ENCODE assay signal across 39 cellular contexts in the genomic region with DNA sequence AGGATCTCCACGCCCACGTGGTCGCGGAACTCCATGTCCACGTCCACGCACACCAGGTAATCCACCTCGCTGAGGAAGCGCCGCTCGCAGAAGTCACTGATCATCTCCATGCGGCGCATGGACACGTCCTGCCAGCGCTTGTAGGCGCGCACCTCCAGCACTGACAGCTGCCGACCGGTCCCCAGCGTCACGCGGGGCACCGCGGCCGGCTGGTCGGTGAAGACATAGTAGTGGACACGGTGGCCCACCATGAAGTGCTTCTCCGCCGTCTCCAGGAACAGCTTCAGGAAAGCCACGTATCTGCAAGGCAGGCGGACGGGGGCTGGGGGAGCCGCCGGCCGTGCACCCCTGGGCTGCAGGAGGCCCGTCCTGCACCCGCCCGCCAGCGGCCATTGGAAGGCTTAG. TPM values are rescaled to one million over a fixed set of nuclear protein-coding genes. Genes with fewer than 3 reads are reported as not detected.
"Had no signal": no experiment of that assay in that cellular context is flagged by ENCODE, and none has a peak within 500 bp of the region (broad histone marks: within the 10 kb centered on the region; RNA-seq: fewer than 3 reads in every experiment).

No MANE protein-coding gene starts in this region.

- H3K4me3 ChIP-seq: ascending aorta, cardiac muscle cell, Peyer's patch had no signal

- H3K27ac ChIP-seq: ascending aorta, cardiac muscle cell, KMS-11, VCaP had no signal

- ATAC-seq: activated CD8-positive, alpha-beta memory T cell treated with anti-CD3 and anti-CD28 coated beads, Interleukin-2, amount 10 ng/mL, durations not matched to agents 7 days and 5 days; activated T-cell treated with anti-CD3 and anti-CD28 coated beads, Interleukin-2, amount 50 U/mL, for 72 hours; activated T-helper 17 cell treated with anti-CD3 and anti-CD28 coated beads, Interleukin-2, amount 50 U/mL, for 72 hours; PC-3; Right ventricle myocardium inferior; SK-N-SH treated with all-trans-retinoic acid at 6 μM for 48 hours; T-cell had no signal

- H3K9me3 ChIP-seq: ascending aorta, Peyer's patch had no signal

- H3K4me1 ChIP-seq: ascending aorta had no signal

- H3K27me3 ChIP-seq: ascending aorta, Peyer's patch had no signal

- DNase-seq: activated B cell treated with CpG ODN at 0.5 μM for 24 hours; activated CD4-positive, alpha-beta memory T cell treated with anti-CD3 and anti-CD28 coated beads for 36 hours; activated CD4-positive, alpha-beta T cell treated with anti-CD3 and anti-CD28 coated beads for 4 hours; activated CD4-positive, alpha-beta T cell treated with anti-CD3 and anti-CD28 coated beads, Interleukin-2, amount 50 U/mL, for 1 hour; activated CD4-positive, CD25-positive, alpha-beta regulatory T cell treated with anti-CD3 and anti-CD28 coated beads, Interleukin-2, amount 50 U/mL, for 72 hours; activated CD8-positive, alpha-beta memory T cell treated with anti-CD3 and anti-CD28 coated beads, Interleukin-2, amount 10 ng/mL, durations not matched to agents 7 days and 5 days; activated effector memory CD4-positive, alpha-beta T cell treated with anti-CD3 and anti-CD28 coated beads, Interleukin-2, amount 50 U/mL, for 16 hours; activated naive CD4-positive, alpha-beta T cell; activated naive CD4-positive, alpha-beta T cell treated with anti-CD3 and anti-CD28 coated beads, Interleukin-2, amount 50 U/mL, for 16 hours; activated naive CD8-positive, alpha-beta T cell treated with anti-CD3 and anti-CD28 coated beads for 36 hours; activated T-cell treated with anti-CD3 and anti-CD28 coated beads, Interleukin-2, amount 50 U/mL, for 1 hour; activated T-cell treated with anti-CD3 and anti-CD28 coated beads, Interleukin-2, amount 50 U/mL, for 72 hours; amniotic stem cell; MM.1S; NCI-H1092; NCI-H1436 treated with DMSO at 0.1 percent for 48 hours; NCI-H1694 treated with DMSO at 0.1 percent for 48 hours; NCI-H2029; NCI-H345; NCI-H526; NCI-H748 treated with DMSO at 0.1 percent for 48 hours; NK-92 treated with Interleukin-12 subunit alpha and Interleukin-12 subunit beta, amount 100 ng/mL, for 24 hours; PC-3; RPMI8226; SIG-M5; T-cell; T-helper 2 cell; T-helper 9 cell had no signal

- H3K36me3 ChIP-seq: ascending aorta, cardiac muscle cell had no signal

RNA-seq across cellular contexts. Expression of a gene that starts 18.9 kb away (rescaled TPM):
- total RNA-seq: activated B cell treated with CpG ODN at 0.5 μM for 24 hours; activated CD4-positive, alpha-beta memory T cell treated with anti-CD3 and anti-CD28 coated beads for 36 hours; activated CD8-positive, alpha-beta memory T cell treated with anti-CD3 and anti-CD28 coated beads, Interleukin-2, amount 10 ng/mL, durations not matched to agents 7 days and 5 days; activated naive CD8-positive, alpha-beta T cell treated with anti-CD3 and anti-CD28 coated beads for 36 hours; activated T-cell treated with anti-CD3 and anti-CD28 coated beads, Interleukin-2, amount 50 U/mL, for 72 hours; activated T-helper 17 cell treated with anti-CD3 and anti-CD28 coated beads, Interleukin-2, amount 50 U/mL, for 72 hours; LHCN-M2; NCI-H460; PC-3; SK-MEL-5 had no signal

RNA-seq across cellular contexts. Expression of a gene that starts 47.0 kb away (rescaled TPM):
- total RNA-seq: activated B cell treated with CpG ODN at 0.5 μM for 24 hours; activated CD4-positive, alpha-beta memory T cell treated with anti-CD3 and anti-CD28 coated beads for 36 hours; activated CD8-positive, alpha-beta memory T cell treated with anti-CD3 and anti-CD28 coated beads, Interleukin-2, amount 10 ng/mL, durations not matched to agents 7 days and 5 days; activated naive CD8-positive, alpha-beta T cell treated with anti-CD3 and anti-CD28 coated beads for 36 hours; activated T-cell treated with anti-CD3 and anti-CD28 coated beads, Interleukin-2, amount 50 U/mL, for 72 hours; activated T-helper 17 cell treated with anti-CD3 and anti-CD28 coated beads, Interleukin-2, amount 50 U/mL, for 72 hours; ascending aorta; cardiac muscle cell; LHCN-M2; NCI-H460; PC-3; Peyer's patch; Right ventricle myocardium inferior; SK-MEL-5; T-cell had no signal
